Comparison of ENCODE assay signal across 9 cellular contexts in the genomic region with DNA sequence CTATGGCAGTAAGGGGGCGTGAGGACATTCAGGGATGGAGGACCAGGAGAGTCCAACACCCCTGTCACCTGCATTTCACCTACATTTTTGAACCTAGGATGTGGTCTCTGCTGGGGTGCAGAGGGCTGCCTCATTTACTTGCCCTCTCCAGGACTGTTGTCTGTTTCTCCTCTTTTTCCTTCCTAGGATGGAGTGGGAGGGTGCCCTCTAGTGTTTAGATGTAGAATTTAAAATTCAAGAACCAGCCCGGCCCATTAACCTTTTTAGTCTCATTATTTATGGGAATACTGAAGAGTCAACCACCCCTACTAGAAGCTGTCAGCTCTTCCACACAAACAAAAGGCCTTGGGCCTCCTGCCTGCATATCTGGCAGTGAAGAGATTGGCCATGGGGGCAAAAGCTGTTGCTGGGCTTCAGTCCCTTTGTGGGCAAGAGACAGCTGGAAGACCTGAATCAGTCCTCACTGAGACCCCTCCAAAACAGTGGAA. TPM values are rescaled to one million over a fixed set of nuclear protein-coding genes. Genes with fewer than 3 reads are reported as not detected.
DNase-seq lines count a peak whose midpoint lies in the region; ATAC-seq, FAIRE-seq and TF ChIP-seq lines count a peak whose summit lies in the region.
"Had no signal": no experiment of that assay in that cellular context is flagged by ENCODE, and none has a peak within 500 bp of the region (broad histone marks: within the 10 kb centered on the region; RNA-seq: fewer than 3 reads in every experiment).

No MANE protein-coding gene starts in this region.

- FAIRE-seq in small intestine (lab: Jason Lieb, UNC), result no peak

- 0 out of 2 replicates have a peak overlapping the region, but pooled peaks have one; percentile 5 for H2AFZ ChIP-seq in KMS-11 (ENCODE audit: low read depth)

- DNase-seq in SKM-1 treated with dmso at 0.1 percent for 144 hours (lab: John Stamatoyannopoulos, UW; ENCODE audit: unreplicated experiment) (peak; percentile 64), SKM-1 (lab: John Stamatoyannopoulos, UW; ENCODE audit: unreplicated experiment) (no peak), SW480 (ENCODE audit: low spot score) (peak; percentile 47), foreskin keratinocyte (no peak), small intestine (peak; percentile 63), COLO829 (ENCODE audit: low spot score) (no peak)

- TF ChIP-seq CTCF in KMS-11 (conservative IDR thresholded peaks at IDR 0.05; ENCODE audit: low read depth, low read length), result peak; percentile 99
- TF ChIP-seq CTCF in foreskin keratinocyte (conservative IDR thresholded peaks at IDR 0.05), result peak; percentile 80

- 34 to 45% (median 39%) methylated on average over 2 of the region's 2 CpGs for WGBS in small intestine, 3 donors

- H3K4me2 ChIP-seq in KMS-11, result no peak overlapping the region; the same call in 1 of the 2 replicates

- no peaks in the 10 kb centered on the region for H4K20me1 ChIP-seq in KMS-11 (ENCODE audit: insufficient read depth)

- H3K4me1 ChIP-seq in KMS-11 (ENCODE audit: low read depth, poor library complexity, severe bottlenecking) (peaks cover 38% of the 10 kb centered on the region), foreskin keratinocyte (peaks cover 9% of the 10 kb centered on the region), small intestine (ENCODE audit: control insufficient read depth in 2 of 2, insufficient read depth in 1 of 2, low read depth in 1 of 2, low read length in 1 of 2) (peaks cover 5 to 10% of the 10 kb centered on the region in 2 donors)

- no peak overlapping the region for H3K9ac ChIP-seq in KMS-11

- H3K4me3 ChIP-seq in KMS-11 (IDR thresholded peaks at IDR 0.05; ENCODE audit: insufficient read depth, low read depth, low read length) (no peak overlapping the region), small intestine (ENCODE audit: low read depth in 1 of 2, low read length in 2 of 2) (no peak overlapping the region)

- no peak overlapping the region for H3K27ac ChIP-seq in KMS-11
- no peak overlapping the region for H3K27ac ChIP-seq in foreskin keratinocyte
- H3K27ac ChIP-seq in small intestine (ENCODE audit: low read depth in 1 of 2, low read length in 1 of 2), result peak overlapping the region in 1 of 2 donors; percentile 91

- ATAC-seq in foreskin keratinocyte, result no peak
- ATAC-seq in HG02610 (IDR thresholded peaks at IDR 0.05; ENCODE audit: unreplicated experiment), result no peak
- ATAC-seq: activated naive CD4-positive, alpha-beta T cell treated with anti-CD3 and anti-CD28 coated beads, Interleukin-2, amount 50 U/mL, for 72 hours had no signal

- H3K79me2 ChIP-seq in KMS-11 (ENCODE audit: insufficient read depth, low read depth), result peaks cover 19% of the 10 kb centered on the region; the same call in 1 of the 2 replicates

- H3K9me3 ChIP-seq in small intestine (ENCODE audit: control insufficient read depth, low read depth), result no peaks in the 10 kb centered on the region

- no peaks in the 10 kb centered on the region for H3K36me3 ChIP-seq in KMS-11 (ENCODE audit: insufficient read depth)
- no peaks in the 10 kb centered on the region for H3K36me3 ChIP-seq in small intestine (ENCODE audit: control insufficient read depth in 2 of 2, insufficient read depth in 2 of 2, low read length in 2 of 2)

- H3K27me3 ChIP-seq in KMS-11 (ENCODE audit: insufficient read depth, low read depth), result peaks cover 4% of the 10 kb centered on the region; the same call in 1 of the 2 replicates
- no peaks in the 10 kb centered on the region for H3K27me3 ChIP-seq in foreskin keratinocyte
- H3K27me3 ChIP-seq in small intestine (ENCODE audit: control insufficient read depth in 2 of 2, insufficient read depth in 2 of 2, low read length in 2 of 2), result no peaks in the 10 kb centered on the region

RNA-seq across cellular contexts. Expression of a gene that starts 2.5 kb away (rescaled TPM):
- total RNA-seq in foreskin keratinocyte, result 32.8 and 33.5 TPM in 2 replicates
- 37.1 and 39.3 TPM in 2 replicates for polyA plus RNA-seq in foreskin keratinocyte
- 10 to 100 TPM; 56.0 to 80.2 (median 72.0) TPM for polyA plus RNA-seq in small intestine

RNA-seq across cellular contexts. Expression of a gene that starts 7.7 kb away (rescaled TPM):
- 0.68 and 0.88 TPM in 2 replicates for total RNA-seq in foreskin keratinocyte
- polyA plus RNA-seq in foreskin keratinocyte (0.67 and 1.3 TPM in 2 replicates), small intestine (100 to 1,000 TPM in 1 of 3 donors, 10 to 100 TPM in 2; 44.9 to 266 (median 46.7) TPM)

RNA-seq across cellular contexts. Expression of a gene that starts 26.7 kb away (rescaled TPM):
- total RNA-seq in foreskin keratinocyte, result not detected in 2 replicates
- polyA plus RNA-seq in foreskin keratinocyte (not detected in 2 replicates), small intestine (under 1 TPM in 2 of 3 donors, not detected in 1; 0.04 to 0.27 TPM)
- total RNA-seq: activated naive CD4-positive, alpha-beta T cell treated with anti-CD3 and anti-CD28 coated beads, Interleukin-2, amount 50 U/mL, for 72 hours had no signal

RNA-seq across cellular contexts. Expression of a gene that starts 30.7 kb away (rescaled TPM):
- 0.18 and 0.31 TPM in 2 replicates for total RNA-seq in foreskin keratinocyte
- polyA plus RNA-seq in foreskin keratinocyte (0.11 and 0.17 TPM in 2 replicates), small intestine (10 to 100 TPM in 1 of 3 donors, 1 to 10 TPM in 1, under 1 TPM in 1; 0.85 to 27.6 (median 5.4) TPM)

RNA-seq across cellular contexts. Expression of a gene that starts 33.8 kb away (rescaled TPM):
- not detected in 2 replicates for total RNA-seq in foreskin keratinocyte
- 0.06 TPM in 2 replicates for polyA plus RNA-seq in foreskin keratinocyte
- polyA plus RNA-seq in small intestine, result 1 to 10 TPM; 3.4 to 7.8 (median 6.5) TPM

Comparison
In these comparisons a context has a peak if more than half of its experiments do, and no peak if none do; other contexts are left out.
1. DNase-seq: peak in SKM-1 treated with dmso at 0.1 percent for 144 hours (single experiment), SW480 (single experiment) and small intestine (single experiment); none in SKM-1 (single experiment), foreskin keratinocyte (0 of 2) and COLO829 (single experiment).
2. RNA of a gene that starts 7.7 kb away (polyA plus RNA-seq): 44.9 to 266 TPM in small intestine; 0.67 to 1.3 TPM in foreskin keratinocyte; every median in the first group is over 10 times any median in the second.